ENCODE assay signal across 18 cellular contexts in the genomic region with DNA sequence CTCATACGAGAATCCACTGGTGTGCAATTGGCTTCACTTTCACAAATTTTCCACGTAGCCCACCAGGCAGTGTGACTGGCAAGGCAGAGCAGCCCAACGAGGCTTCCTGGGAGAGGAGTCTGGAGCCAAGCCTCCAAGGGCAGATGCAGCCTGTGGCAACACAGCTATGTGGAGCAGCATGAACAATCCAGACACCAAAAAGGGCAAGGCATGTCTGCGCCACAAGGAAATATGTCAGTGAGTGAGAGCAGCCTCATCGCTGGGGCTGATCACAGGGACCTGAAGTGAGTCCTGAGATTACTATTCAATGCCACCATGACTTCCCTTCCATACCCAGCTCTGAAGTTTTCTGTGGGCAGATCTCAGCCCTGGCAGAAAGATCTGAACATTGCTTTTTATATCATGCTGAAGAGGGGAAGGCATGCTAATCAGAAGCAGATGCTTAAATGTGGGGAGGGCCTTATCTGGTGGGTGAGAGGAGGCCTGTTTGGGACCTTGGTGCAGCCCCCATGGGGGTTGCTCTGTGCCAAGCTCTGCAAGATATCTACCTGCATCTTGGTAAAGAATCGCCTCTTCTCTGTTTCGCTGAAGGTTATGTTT. TPM values are rescaled to one million over a fixed set of nuclear protein-coding genes. Genes with fewer than 3 reads are reported as not detected.
DNase-seq lines count a peak whose midpoint lies in the region; ATAC-seq and TF ChIP-seq lines count a peak whose summit lies in the region.
"Had no signal": no experiment of that assay in that cellular context is flagged by ENCODE, and none has a peak within 500 bp of the region (broad histone marks: within the 10 kb centered on the region; RNA-seq: fewer than 3 reads in every experiment).

No MANE protein-coding gene starts in this region.

- POLR2A ChIA-PET in Panc1 (lab: Charles Lee) = no interaction called here

- H3K27ac ChIP-seq in Panc1 (ENCODE audit: low read length) (no peak overlapping the region), rectal smooth muscle tissue (ENCODE audit: low read depth, low read length) (peak overlapping the region; percentile 21)
- H3K27ac ChIP-seq: A549; BLaER1 treated with 17β-estradiol and CSF1 and Interleukin-3, amounts not matched to agents 10 nM and 100 nM; SJCRH30 had no signal

- DNase-seq in BE2C = peak; percentile 57
- no peak for DNase-seq in Panc1 (ENCODE audit: low read depth, low spot score)
- peak; percentile 53 for DNase-seq in epithelial cell of esophagus (ENCODE audit: low read depth)
- no peak for DNase-seq in CD1c-positive myeloid dendritic cell (ENCODE audit: extremely low spot score)
- DNase-seq: CD8-positive, alpha-beta memory T cell; KG1; MV-4-11; NCI-H1694 treated with DMSO at 0.1 percent for 48 hours; NCI-H2107; NCI-H2227 treated with DMSO at 0.1 percent for 48 hours; NCI-H524 treated with DMSO at 0.1 percent for 48 hours; PC-3; SJCRH30 had no signal

- no peak for TF ChIP-seq CTCF in BE2C (IDR thresholded peaks at IDR 0.05; ENCODE audit: low read depth, low read length)
- TF ChIP-seq CTCF in Panc1 (IDR thresholded peaks at IDR 0.05) = no peak
- TF ChIP-seq CTCF in epithelial cell of esophagus (IDR thresholded peaks at IDR 0.05; ENCODE audit: insufficient read depth, low read depth, low read length, missing control alignments) = no peak

- intact Hi-C loops in Panc1 (cut with micrococcal nuclease; ENCODE audit: unreplicated experiment) = no loop called here

- H3K4me1 ChIP-seq in BE2C = peaks cover 11% of the 10 kb centered on the region
- H3K4me1 ChIP-seq in Panc1 (ENCODE audit: control insufficient read depth, insufficient read depth, low read length) = no peaks in the 10 kb centered on the region
- H3K4me1 ChIP-seq in rectal smooth muscle tissue (ENCODE audit: control insufficient read depth, insufficient read depth, low read length) = peaks cover 3% of the 10 kb centered on the region
- H3K4me1 ChIP-seq: A549; BLaER1 treated with 17β-estradiol and CSF1 and Interleukin-3, amounts not matched to agents 10 nM and 100 nM; SJCRH30 had no signal

- no TSS peak for BruUV-seq in Panc1 (replicated peaks; lab: Mats Ljungman, UMichigan)

- CTCF ChIA-PET in Panc1 (lab: Charles Lee) = no interaction called here

- H3K27me3 ChIP-seq in BE2C (no peaks in the 10 kb centered on the region), Panc1 (ENCODE audit: control insufficient read depth, insufficient read depth, low read length) (no peaks in the 10 kb centered on the region), rectal smooth muscle tissue (ENCODE audit: control insufficient read depth, insufficient read depth, low read length) (no peaks in the 10 kb centered on the region)
- H3K27me3 ChIP-seq: BLaER1 treated with 17β-estradiol and CSF1 and Interleukin-3, amounts not matched to agents 10 nM and 100 nM had no signal

- H3K4me3 ChIP-seq in BE2C (ENCODE audit: low read depth, low read length) = peak overlapping the region; percentile 5; the same call in 1 of the 2 replicates
- H3K4me3 ChIP-seq in Panc1 (ENCODE audit: low read depth in 2 of 2, low read length in 2 of 2) = no peak overlapping the region
- no peak overlapping the region for H3K4me3 ChIP-seq in epithelial cell of esophagus (ENCODE audit: low read length)
- H3K4me3 ChIP-seq in rectal smooth muscle tissue (ENCODE audit: low read length) = no peak overlapping the region
- H3K4me3 ChIP-seq: A549; BLaER1 treated with 17β-estradiol and CSF1 and Interleukin-3, amounts not matched to agents 10 nM and 100 nM; SJCRH30 had no signal

- in situ Hi-C loops in Panc1 (cut with HindIII; ENCODE audit: low pct_unique_long_range_greater_than_20kb, low sequenced_read_pairs) = no loop called here

- ATAC-seq in Panc1 (peak; percentile 20; the same call in 1 of the 2 replicates), HG02938 (IDR thresholded peaks at IDR 0.05; ENCODE audit: unreplicated experiment) (no peak), HG02623 (IDR thresholded peaks at IDR 0.05; ENCODE audit: unreplicated experiment) (no peak)
- ATAC-seq: PC-3 had no signal

- H3K9ac ChIP-seq in rectal smooth muscle tissue (ENCODE audit: low read length) = no peak overlapping the region
- H3K9ac ChIP-seq: BLaER1 treated with 17β-estradiol and CSF1 and Interleukin-3, amounts not matched to agents 10 nM and 100 nM had no signal

- H3K9me3 ChIP-seq in BE2C = no peaks in the 10 kb centered on the region
- no peaks in the 10 kb centered on the region for H3K9me3 ChIP-seq in Panc1 (ENCODE audit: control insufficient read depth, insufficient read depth, low read depth, low read length)
- H3K9me3 ChIP-seq: A549; BLaER1 treated with 17β-estradiol and CSF1 and Interleukin-3, amounts not matched to agents 10 nM and 100 nM; SJCRH30 had no signal

- no peaks in the 10 kb centered on the region for H3K36me3 ChIP-seq in BE2C
- no peaks in the 10 kb centered on the region for H3K36me3 ChIP-seq in Panc1 (ENCODE audit: control insufficient read depth, insufficient read depth, low read length)
- no peaks in the 10 kb centered on the region for H3K36me3 ChIP-seq in rectal smooth muscle tissue (ENCODE audit: control insufficient read depth, insufficient read depth, low read length)
- H3K36me3 ChIP-seq: BLaER1 treated with 17β-estradiol and CSF1 and Interleukin-3, amounts not matched to agents 10 nM and 100 nM; SJCRH30 had no signal

RNA-seq across cellular contexts. Expression of a gene that starts 40.0 kb away (rescaled TPM):
- 55.2 TPM for polyA plus RNA-seq in BE2C (2012; ENCODE audit: insufficient read depth, insufficient read length, low read depth)
- total RNA-seq in Panc1 (2021; ENCODE audit: unreplicated experiment) = 85.6 TPM
- polyA plus RNA-seq in Panc1 (2012; ENCODE audit: insufficient read length) = 30.1 TPM

RNA-seq across cellular contexts. Expression of a gene that starts 56.2 kb away (rescaled TPM):
- 278 TPM for polyA plus RNA-seq in BE2C (2012; ENCODE audit: insufficient read depth, insufficient read length, low read depth)
- 38.9 TPM for total RNA-seq in Panc1 (2021; ENCODE audit: unreplicated experiment)
- polyA plus RNA-seq in Panc1 (2012; ENCODE audit: insufficient read length) = 42.5 TPM

Comparison
In these comparisons a context has a peak if more than half of its experiments do, and no peak if none do; other contexts are left out.
1. DNase-seq: peak in BE2C (single experiment) and epithelial cell of esophagus (single experiment); none in Panc1 (single experiment) and CD1c-positive myeloid dendritic cell (single experiment).